ENCODE assay signal across 11 cellular contexts in the genomic region with DNA sequence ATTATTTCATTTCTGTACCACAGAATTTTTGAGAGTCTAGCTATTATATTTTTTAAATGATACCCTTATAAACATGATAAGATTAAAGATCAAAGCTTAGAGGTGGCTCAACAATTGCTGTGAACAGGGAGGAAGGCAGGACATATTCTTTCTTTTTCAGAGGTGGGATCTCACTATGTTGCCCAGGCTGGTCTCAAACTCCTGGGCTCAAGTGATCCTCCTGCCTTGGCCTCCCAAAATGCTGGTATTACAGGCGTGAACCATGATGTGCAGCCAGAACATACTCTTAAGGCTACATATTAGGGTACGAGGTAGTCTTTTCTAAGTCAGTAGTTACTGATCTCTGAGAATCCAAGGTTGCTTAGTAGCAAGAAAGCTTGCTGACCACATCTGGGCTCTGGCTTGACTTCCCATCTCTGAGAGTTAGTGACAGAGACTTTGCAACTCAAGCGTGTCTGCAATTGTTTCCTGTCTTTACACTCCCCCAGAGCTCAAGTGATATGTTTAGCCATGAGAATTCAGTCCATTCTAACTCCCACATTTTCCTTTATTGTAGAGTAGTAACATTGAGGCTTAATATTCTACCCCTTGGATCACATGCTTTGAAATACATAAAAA.
DNase-seq lines count a peak whose midpoint lies in the region; ATAC-seq and TF ChIP-seq lines count a peak whose summit lies in the region.
"Had no signal": no experiment of that assay in that cellular context is flagged by ENCODE, and none has a peak within 500 bp of the region (broad histone marks: within the 10 kb centered on the region; RNA-seq: fewer than 3 reads in every experiment).

No MANE protein-coding gene starts in this region.

- CTCF ChIA-PET in GM10248 (lab: Yijun Ruan, JAX): interaction anchor here (1.1 to 9.1 kb wide), 10 partner anchors 8 to 245 kb away, joined by 3 to 140 read pairs (median 6); a partner anchor contains a TSS

- ATAC-seq in GM21360 (IDR thresholded peaks at IDR 0.05; ENCODE audit: unreplicated experiment): peak; percentile 81
- ATAC-seq in HG03280 (IDR thresholded peaks at IDR 0.05; ENCODE audit: unreplicated experiment): peak; percentile 59

- no peak for TF ChIP-seq CTCF in GM10248 (IDR thresholded peaks at IDR 0.05; ENCODE audit: control extremely low read depth, extremely low read depth, low read depth, missing control alignments)

- POLR2A ChIA-PET in GM10248 (lab: Yijun Ruan, JAX): interaction anchor here (0.5 to 2.2 kb wide), 2 partner anchors 8 to 1379 kb away, joined by 4 to 19 read pairs; a partner anchor contains a TSS

- DNase-seq in GM10248 (ENCODE audit: extremely low spot score) (peak; percentile 69), amniotic epithelial cell (ENCODE audit: low read depth) (peak; percentile 59), OCI-M2 (lab: John Stamatoyannopoulos, UW; ENCODE audit: unreplicated experiment) (no peak), midbrain (lab: John Stamatoyannopoulos, UW) (no peak), KG1 (lab: John Stamatoyannopoulos, UW) (no peak)
- DNase-seq in activated CD4-positive, alpha-beta T cell treated with anti-CD3 and anti-CD28 coated beads, Interleukin-2, amount 50 U/mL, for 1 hour: no peak
- DNase-seq: activated CD4-positive, alpha-beta memory T cell treated with anti-CD3 and anti-CD28 coated beads for 36 hours; CD8-positive, alpha-beta memory T cell; stimulated activated CD4-positive, alpha-beta T cell treated with anti-CD3 and anti-CD28 coated beads, Interleukin-15, amount 100 ng/mL, for 24 hours had no signal

Comparison
In these comparisons a context has a peak if more than half of its experiments do, and no peak if none do; other contexts are left out.
1. DNase-seq: peak in GM10248 (single experiment) and amniotic epithelial cell (single experiment); none in OCI-M2 (single experiment), activated CD4-positive, alpha-beta T cell treated with anti-CD3 and anti-CD28 coated beads, Interleukin-2, amount 50 U/mL, for 1 hour (single experiment), midbrain (single experiment) and KG1 (single experiment).